ENCODE assay signal across 8 cellular contexts in the genomic region with DNA sequence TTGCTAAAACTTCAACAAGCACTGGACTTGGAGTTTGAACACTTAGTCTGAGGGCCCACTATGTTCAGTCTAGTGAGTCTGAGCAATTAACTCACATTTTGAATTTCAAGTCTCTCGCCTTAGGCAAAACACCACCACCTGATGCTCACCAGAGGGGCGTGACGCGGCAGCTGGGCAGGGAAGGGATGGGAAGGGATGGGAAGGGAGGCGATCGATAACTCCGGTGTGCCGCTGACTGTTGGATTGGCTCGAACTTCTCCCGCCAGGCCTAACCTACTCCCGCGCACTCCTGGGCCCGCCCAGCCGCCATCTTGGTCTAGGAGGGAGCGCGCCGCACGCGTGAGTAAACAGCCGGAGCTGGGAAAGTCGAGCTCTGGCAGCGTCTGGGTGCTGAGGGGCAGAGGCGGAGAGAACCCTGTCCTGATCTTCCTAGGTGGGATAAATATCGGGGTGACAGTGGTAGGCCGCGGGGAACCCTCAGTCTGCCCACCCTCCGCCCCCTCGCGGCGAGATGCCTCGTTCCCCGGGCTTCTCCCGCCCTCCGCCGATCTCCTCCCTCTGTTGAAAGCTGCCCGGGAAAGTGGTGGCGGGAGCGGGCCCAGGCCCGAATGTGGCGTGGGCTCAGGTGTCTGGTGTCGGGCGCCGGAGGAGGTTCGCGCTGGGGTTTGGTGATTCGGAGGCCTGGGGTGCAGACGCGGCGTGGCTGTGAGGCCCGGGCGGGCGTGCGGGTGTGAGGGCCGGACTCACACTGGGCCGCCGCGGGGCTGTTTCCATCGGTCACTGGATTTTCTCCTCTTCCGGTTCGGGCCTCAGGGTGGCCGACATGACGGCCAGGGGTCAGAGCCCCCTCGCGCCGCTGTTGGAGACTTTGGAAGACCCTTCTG. TPM values are rescaled to one million over a fixed set of nuclear protein-coding genes. Genes with fewer than 3 reads are reported as not detected.
DNase-seq lines count a peak whose midpoint lies in the region; TF ChIP-seq lines count a peak whose summit lies in the region.

A gene with protein sequence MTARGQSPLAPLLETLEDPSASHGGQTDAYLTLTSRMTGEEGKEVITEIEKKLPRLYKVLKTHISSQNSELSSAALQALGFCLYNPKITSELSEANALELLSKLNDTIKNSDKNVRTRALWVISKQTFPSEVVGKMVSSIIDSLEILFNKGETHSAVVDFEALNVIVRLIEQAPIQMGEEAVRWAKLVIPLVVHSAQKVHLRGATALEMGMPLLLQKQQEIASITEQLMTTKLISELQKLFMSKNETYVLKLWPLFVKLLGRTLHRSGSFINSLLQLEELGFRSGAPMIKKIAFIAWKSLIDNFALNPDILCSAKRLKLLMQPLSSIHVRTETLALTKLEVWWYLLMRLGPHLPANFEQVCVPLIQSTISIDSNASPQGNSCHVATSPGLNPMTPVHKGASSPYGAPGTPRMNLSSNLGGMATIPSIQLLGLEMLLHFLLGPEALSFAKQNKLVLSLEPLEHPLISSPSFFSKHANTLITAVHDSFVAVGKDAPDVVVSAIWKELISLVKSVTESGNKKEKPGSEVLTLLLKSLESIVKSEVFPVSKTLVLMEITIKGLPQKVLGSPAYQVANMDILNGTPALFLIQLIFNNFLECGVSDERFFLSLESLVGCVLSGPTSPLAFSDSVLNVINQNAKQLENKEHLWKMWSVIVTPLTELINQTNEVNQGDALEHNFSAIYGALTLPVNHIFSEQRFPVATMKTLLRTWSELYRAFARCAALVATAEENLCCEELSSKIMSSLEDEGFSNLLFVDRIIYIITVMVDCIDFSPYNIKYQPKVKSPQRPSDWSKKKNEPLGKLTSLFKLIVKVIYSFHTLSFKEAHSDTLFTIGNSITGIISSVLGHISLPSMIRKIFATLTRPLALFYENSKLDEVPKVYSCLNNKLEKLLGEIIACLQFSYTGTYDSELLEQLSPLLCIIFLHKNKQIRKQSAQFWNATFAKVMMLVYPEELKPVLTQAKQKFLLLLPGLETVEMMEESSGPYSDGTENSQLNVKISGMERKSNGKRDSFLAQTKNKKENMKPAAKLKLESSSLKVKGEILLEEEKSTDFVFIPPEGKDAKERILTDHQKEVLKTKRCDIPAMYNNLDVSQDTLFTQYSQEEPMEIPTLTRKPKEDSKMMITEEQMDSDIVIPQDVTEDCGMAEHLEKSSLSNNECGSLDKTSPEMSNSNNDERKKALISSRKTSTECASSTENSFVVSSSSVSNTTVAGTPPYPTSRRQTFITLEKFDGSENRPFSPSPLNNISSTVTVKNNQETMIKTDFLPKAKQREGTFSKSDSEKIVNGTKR (N-terminal part only) (plus strand): TSS at position 302 of the 884 bp plus-strand sequence. CDS start 522 bp downstream, at position 824.

- no peak within 1 kb of the TSS for H2AK5ac ChIP-seq in H9 (ENCODE audit: insufficient read length, low read length)

- peak within 1 kb of the TSS; percentile 84 for H4K91ac ChIP-seq in H9 (ENCODE audit: insufficient read length, low read depth, low read length)

- H3K4me1 Mint-ChIP-seq in H9 (peaks cover 8 to 19% of the 10 kb centered on the region in 2 experiments), neural progenitor cell (peaks cover 15% of the 10 kb centered on the region)

- H3K27ac Mint-ChIP-seq in H9 (peak within 1 kb of the TSS; percentile 96 to 100 (median 97)), neural progenitor cell (peak within 1 kb of the TSS; percentile 95)

- peaks cover 4% of the 10 kb centered on the region for H3F3A ChIP-seq in neural progenitor cell (ENCODE audit: low read depth)

- H2BK120ac ChIP-seq in H9 (ENCODE audit: low read depth, low read length, poor library complexity, severe bottlenecking): peak within 1 kb of the TSS; percentile 79

- TF ChIP-seq CTCF in H9 (conservative IDR thresholded peaks at IDR 0.05) (peak; percentile 69), foreskin fibroblast (IDR thresholded peaks at IDR 0.05; ENCODE audit: low read depth, low read length) (peak; percentile 67), neural progenitor cell (IDR thresholded peaks at IDR 0.05) (peak; percentile 63)

- peak within 1 kb of the TSS; percentile 87 for H4K5ac ChIP-seq in H9 (ENCODE audit: insufficient read length, low read depth, low read length)

- H3K36me3 Mint-ChIP-seq in H9 (ENCODE audit: insufficient read depth in 1 of 3, low read depth in 3 of 3) (peaks cover 20 to 46% (median 36%) of the 10 kb centered on the region in 3 experiments), neural progenitor cell (peaks cover 18% of the 10 kb centered on the region)

- peak within 1 kb of the TSS; percentile 84 for H2BK5ac ChIP-seq in H9 (ENCODE audit: insufficient read length, low read length)

- peak within 1 kb of the TSS; percentile 99 for H3K18ac ChIP-seq in H9 (ENCODE audit: insufficient read length, low read depth, low read length)

- peaks cover 3 to 8% of the 10 kb centered on the region in 2 experiments for H3K9me3 Mint-ChIP-seq in H9
- H3K9me3 Mint-ChIP-seq in neural progenitor cell: no peaks in the 10 kb centered on the region

- H3K23ac ChIP-seq in H9 (ENCODE audit: insufficient read length, low read depth, low read length): no peak within 1 kb of the TSS

- no peak within 1 kb of the TSS for H2BK12ac ChIP-seq in H9 (ENCODE audit: insufficient read length, low read depth, low read length)

- no peaks in the 10 kb centered on the region for H3K23me2 ChIP-seq in H9 (ENCODE audit: insufficient read length, low read depth, low read length, poor library complexity, severe bottlenecking)

- no peak within 1 kb of the TSS for H2BK20ac ChIP-seq in H9 (ENCODE audit: low read depth, low read length, poor library complexity, severe bottlenecking)

- H3K4me2 ChIP-seq in H9 (ENCODE audit: insufficient read depth, insufficient read length, low read length) (peak within 1 kb of the TSS; percentile 27), neural progenitor cell (peak within 1 kb of the TSS; percentile 99)

- peak within 1 kb of the TSS; percentile 81; the same call in 1 of the 2 replicates for H3K4ac ChIP-seq in H9 (ENCODE audit: low read depth, low read length)

- H2AFZ ChIP-seq in H9 (ENCODE audit: low read length) (peak within 1 kb of the TSS; percentile 61), neural progenitor cell (replicated peaks) (peak within 1 kb of the TSS; percentile 90)

- H4K8ac ChIP-seq in H9 (replicated peaks; ENCODE audit: insufficient read length, low read depth, low read length): no peak within 1 kb of the TSS

- H3K9me3 ChIP-seq in H9 (ENCODE audit: control insufficient read depth, low read depth, low read length) (no peaks in the 10 kb centered on the region), neural progenitor cell (ENCODE audit: low read depth) (no peaks in the 10 kb centered on the region)

- peaks cover 4% of the 10 kb centered on the region for H3K79me1 ChIP-seq in H9 (ENCODE audit: insufficient read depth, low read depth, low read length, poor library complexity, severe bottlenecking)

- H3K9ac ChIP-seq in H9 (ENCODE audit: extremely low read depth, insufficient read length, low read length) (peak within 1 kb of the TSS; percentile 99), neural progenitor cell (peak within 1 kb of the TSS; percentile 92)

- H3K14ac ChIP-seq in H9 (ENCODE audit: insufficient read depth, low read length): peak within 1 kb of the TSS; percentile 100

- H3T11ph ChIP-seq in H9 (ENCODE audit: low read length): peak within 1 kb of the TSS; percentile 47

- peak within 1 kb of the TSS; percentile 81; the same call in 1 of the 2 replicates for H2BK15ac ChIP-seq in H9 (ENCODE audit: low read depth, low read length)

- H3K4me3 Mint-ChIP-seq in H9: peak within 1 kb of the TSS; percentile 94 to 99
- H3K4me3 Mint-ChIP-seq in neural progenitor cell: peak within 1 kb of the TSS; percentile 98

- H3K4me1 ChIP-seq in H9 (ENCODE audit: insufficient read depth, low read length): no peaks in the 10 kb centered on the region
- peaks cover 10% of the 10 kb centered on the region for H3K4me1 ChIP-seq in neural progenitor cell

- H3K79me2 ChIP-seq in H9 (ENCODE audit: insufficient read depth, low read length) (peaks cover 17% of the 10 kb centered on the region; the same call in 1 of the 2 replicates), neural progenitor cell (ENCODE audit: low read depth) (peaks cover 51% of the 10 kb centered on the region)

- peaks cover 15% of the 10 kb centered on the region for H3K36me3 ChIP-seq in neural progenitor cell

- peak within 1 kb of the TSS; percentile 96 to 100 for H3K4me3 ChIP-seq in foreskin fibroblast (ENCODE audit: low read depth in 1 of 2, low read length in 2 of 2)
- H3K4me3 ChIP-seq in neural progenitor cell: peak within 1 kb of the TSS; percentile 99

- H3K27ac ChIP-seq in H9 (ENCODE audit: insufficient read length, low read depth, low read length) (peak within 1 kb of the TSS; percentile 92), neural progenitor cell (peak within 1 kb of the TSS; percentile 97)

- peaks cover 2% of the 10 kb centered on the region for H4K20me1 ChIP-seq in H9 (ENCODE audit: control insufficient read depth, insufficient read depth, insufficient read length)
- peaks cover 38% of the 10 kb centered on the region for H4K20me1 ChIP-seq in neural progenitor cell (ENCODE audit: low read depth)

- no peaks in the 10 kb centered on the region for H3K27me3 ChIP-seq in H9 (ENCODE audit: insufficient read depth, low read length)
- no peaks in the 10 kb centered on the region for H3K27me3 ChIP-seq in neural progenitor cell

- no CpG with 5 or more reads among the region's 65 CpGs for WGBS in H9 (ENCODE audit: extremely low coverage, insufficient read length, low lambda C conversion rate)

- peak within 1 kb of the TSS; percentile 87 for H3K56ac ChIP-seq in H9 (ENCODE audit: insufficient read length, low read depth, low read length)

- peak; percentile 86 for DNase-seq in GDM1 (lab: John Stamatoyannopoulos, UW)
- DNase-seq in H9: peak; percentile 98
- peak; percentile 94 for DNase-seq in M059J (ENCODE audit: low read depth)
- peak; percentile 59 for DNase-seq in SIG-M5 (lab: John Stamatoyannopoulos, UW)
- peak; percentile 48 for DNase-seq in activated gamma-delta T cell (lab: John Stamatoyannopoulos, UW)
- peak; percentile 90 to 97 for DNase-seq in foreskin fibroblast
- peak; percentile 95 for DNase-seq in neural progenitor cell (ENCODE audit: low spot score)
- peak; percentile 90 for DNase-seq in stromal cell of bone marrow (ENCODE audit: low read depth)

- H3K27me3 Mint-ChIP-seq in H9 (ENCODE audit: low read depth) (no peaks in the 10 kb centered on the region), neural progenitor cell (ENCODE audit: insufficient read depth, low read depth) (peaks cover 4% of the 10 kb centered on the region)

RNA-seq across cellular contexts. Expression of the gene that starts here (rescaled TPM):
- total RNA-seq in H9 (2021): 118 and 123 TPM in 2 replicates
- 16.8 and 23.9 TPM in 2 replicates for total RNA-seq in M059J (2014; rRNA removed; shearing (Covaris generic))
- total RNA-seq in neural progenitor cell (ENCODE audit: low replicate concordance): 74.3 and 96.4 TPM in 2 replicates

Comparison
In these comparisons a context has a peak if more than half of its experiments do, and no peak if none do; other contexts are left out.
1. Peak in every context shown above with its lines: DNase-seq, H3K4me3 ChIP-seq and H3K27ac ChIP-seq.
2. DNase-seq: peak in every context shown above with its lines; median percentile 98 in H9; 95 in neural progenitor cell; 94 in M059J; 94 in foreskin fibroblast; 90 in stromal cell of bone marrow; 86 in GDM1; 59 in SIG-M5; 48 in activated gamma-delta T cell.